ENCODE assay signal across 7 cellular contexts in genomic region chr19:30704716-30705115, GRCh38.
"Had no signal": no experiment of that assay in that cellular context is flagged by ENCODE, and none has a peak within 500 bp of the region (broad histone marks: within the 10 kb centered on the region; RNA-seq: fewer than 3 reads in every experiment).

No MANE protein-coding gene starts in this region.

- ATAC-seq: K562 had no signal

- FAIRE-seq: HTR-8/SVneo, K562 had no signal

- H3K27ac ChIP-seq: HL-60, KMS-11 had no signal

- H3K4me3 ChIP-seq: K562 had no signal

- H3K4me2 ChIP-seq: KMS-11 had no signal

- DNase-seq: IMR-90, KBM-7, KG1 had no signal

- H3K9ac ChIP-seq: KMS-11 had no signal
